11 cellular contexts compared by ENCODE assay signal in the genomic region with DNA sequence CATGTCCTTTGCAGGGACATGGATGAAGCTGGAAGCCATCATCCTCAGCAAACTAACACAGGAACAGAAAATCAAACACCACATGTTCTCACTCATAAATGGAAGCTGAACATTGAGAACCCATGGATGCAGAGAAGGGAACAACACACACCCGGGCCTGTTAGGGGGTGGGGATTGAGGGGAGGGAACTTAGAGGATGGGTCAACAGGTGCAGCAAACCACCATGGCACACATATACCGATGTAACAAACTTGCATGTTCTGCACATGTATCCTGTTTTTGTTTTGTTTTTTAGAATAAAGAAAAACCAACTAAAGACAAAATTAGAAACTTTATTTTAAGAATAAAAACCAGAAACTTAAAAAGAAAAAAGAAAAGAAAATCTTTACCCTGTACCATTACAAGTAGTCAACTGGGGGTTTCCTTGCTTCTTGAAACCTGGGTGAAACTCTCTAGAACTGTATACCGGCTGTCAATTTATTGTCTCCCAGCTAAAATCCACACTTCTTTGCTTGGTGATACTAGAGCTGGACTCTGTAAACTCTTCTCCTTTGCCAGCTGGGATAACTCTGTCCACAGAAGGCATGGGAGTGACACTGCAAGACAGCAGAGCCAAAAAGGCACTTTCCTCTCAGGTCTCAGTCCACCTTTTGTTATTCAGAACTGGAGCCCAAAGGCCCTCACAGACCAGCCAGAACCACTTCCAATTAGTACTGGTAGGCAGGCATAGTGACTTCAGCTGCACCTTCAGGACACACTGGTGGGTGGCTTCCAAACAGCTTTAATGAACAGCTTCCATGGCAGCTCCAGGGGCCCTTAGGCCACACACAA. TPM values are rescaled to one million over a fixed set of nuclear protein-coding genes. Genes with fewer than 3 reads are reported as not detected.
A peak's percentile ranks its signal among the peaks of the same experiment; 100 is the strongest.
DNase-seq lines count a peak whose midpoint lies in the region; ATAC-seq and TF ChIP-seq lines count a peak whose summit lies in the region.
"Had no signal": no experiment of that assay in that cellular context is flagged by ENCODE, and none has a peak within 500 bp of the region (broad histone marks: within the 10 kb centered on the region; RNA-seq: fewer than 3 reads in every experiment).

No MANE protein-coding gene starts in this region.

- intact Hi-C loops in activated CD4-positive, alpha-beta T cell treated with anti-CD3 and anti-CD28 coated beads, Interleukin-2, amount 10 ng/mL, durations not matched to agents 24 days and 14 days (cut with micrococcal nuclease) = no loop called here

- no peaks in the 10 kb centered on the region for H3K9me2 ChIP-seq in DOHH2 (replicated peaks; ENCODE audit: control insufficient read depth, low read length)

- H3K4me3 Mint-ChIP-seq in activated CD4-positive, alpha-beta T cell treated with anti-CD3 and anti-CD28 coated beads, Interleukin-2, amount 10 ng/mL, durations not matched to agents 24 days and 14 days = no peak overlapping the region
- H3K4me3 Mint-ChIP-seq: brain had no signal

- no peak overlapping the region for H3K27ac Mint-ChIP-seq in activated CD4-positive, alpha-beta T cell treated with anti-CD3 and anti-CD28 coated beads, Interleukin-2, amount 10 ng/mL, durations not matched to agents 24 days and 14 days

- DNase-seq in tibial nerve (ENCODE audit: low spot score in 2 of 2) (no peak), NCI-H748 (lab: John Stamatoyannopoulos, UW; ENCODE audit: unreplicated experiment) (no peak), nucleus accumbens (lab: John Stamatoyannopoulos, UW) (no peak)
- DNase-seq in activated CD4-positive, alpha-beta T cell treated with anti-CD3 and anti-CD28 coated beads, Interleukin-2, amount 10 ng/mL, durations not matched to agents 24 days and 14 days = no peak
- DNase-seq: NCI-H524 treated with DMSO at 0.1 percent for 48 hours, sigmoid colon had no signal

- TF ChIP-seq CTCF in DOHH2 (IDR thresholded peaks at IDR 0.05; ENCODE audit: low read depth, low read length, poor library complexity, severe bottlenecking) (no peak), tibial nerve (IDR thresholded peaks at IDR 0.05) (no peak)

- ATAC-seq in GM19035 (IDR thresholded peaks at IDR 0.05; ENCODE audit: unreplicated experiment) (peak; percentile 56), HG02642 (IDR thresholded peaks at IDR 0.05; ENCODE audit: poor library complexity, unreplicated experiment) (peak; percentile 60), HG03520 (IDR thresholded peaks at IDR 0.05; ENCODE audit: unreplicated experiment) (peak; percentile 39)

- H3F3A ChIP-seq in DOHH2 (ENCODE audit: control insufficient read depth, insufficient read depth) = peaks cover 13% of the 10 kb centered on the region; the same call in 1 of the 2 replicates

- peaks cover 26% of the 10 kb centered on the region for H3K4me1 Mint-ChIP-seq in activated CD4-positive, alpha-beta T cell treated with anti-CD3 and anti-CD28 coated beads, Interleukin-2, amount 10 ng/mL, durations not matched to agents 24 days and 14 days

- H3K27ac ChIP-seq in DOHH2 (ENCODE audit: low read depth, low read length) (no peak overlapping the region), tibial nerve (no peak overlapping the region)
- H3K27ac ChIP-seq: sigmoid colon had no signal

- TF ChIP-seq POLR2A in tibial nerve (IDR thresholded peaks at IDR 0.05) = no peak

- no peak for TF ChIP-seq EP300 in tibial nerve (IDR thresholded peaks at IDR 0.05)

- H3K4me2 ChIP-seq in DOHH2 (ENCODE audit: low read length) = peak overlapping the region; percentile 66

- WGBS in tibial nerve, 2 donors = 65 to 84% methylated on average over 3 of the region's 3 CpGs

- H3K79me2 ChIP-seq in DOHH2 (ENCODE audit: control insufficient read depth, low read length) = peaks cover 98% of the 10 kb centered on the region

- H3K36me3 ChIP-seq in DOHH2 (ENCODE audit: control insufficient read depth, low read length) (peaks cover 19% of the 10 kb centered on the region), tibial nerve (no peaks in the 10 kb centered on the region)
- H3K36me3 ChIP-seq: sigmoid colon had no signal

- peaks cover 14% of the 10 kb centered on the region for H3K9me3 Mint-ChIP-seq in activated CD4-positive, alpha-beta T cell treated with anti-CD3 and anti-CD28 coated beads, Interleukin-2, amount 10 ng/mL, durations not matched to agents 24 days and 14 days

- H3K36me3 Mint-ChIP-seq in activated CD4-positive, alpha-beta T cell treated with anti-CD3 and anti-CD28 coated beads, Interleukin-2, amount 10 ng/mL, durations not matched to agents 24 days and 14 days (ENCODE audit: low read depth) = peaks cover 13% of the 10 kb centered on the region

- H3K27me3 Mint-ChIP-seq in activated CD4-positive, alpha-beta T cell treated with anti-CD3 and anti-CD28 coated beads, Interleukin-2, amount 10 ng/mL, durations not matched to agents 24 days and 14 days = no peaks in the 10 kb centered on the region
- H3K27me3 Mint-ChIP-seq: brain had no signal

- no peak overlapping the region for H3K4me3 ChIP-seq in DOHH2 (ENCODE audit: low read length)
- no peak overlapping the region for H3K4me3 ChIP-seq in tibial nerve
- H3K4me3 ChIP-seq: sigmoid colon had no signal

- H3K27me3 ChIP-seq in DOHH2 (ENCODE audit: control insufficient read depth, low read length) (no peaks in the 10 kb centered on the region), tibial nerve (no peaks in the 10 kb centered on the region)
- H3K27me3 ChIP-seq: sigmoid colon had no signal

- H3K9me3 ChIP-seq in DOHH2 (ENCODE audit: control insufficient read depth, insufficient read depth, low read length) (no peaks in the 10 kb centered on the region), tibial nerve (peaks cover 0 to 7% (median 2%) of the 10 kb centered on the region in 4 donors)
- H3K9me3 ChIP-seq: sigmoid colon had no signal

- H3K4me1 ChIP-seq in DOHH2 (ENCODE audit: control insufficient read depth, low read length) (peaks cover 66% of the 10 kb centered on the region), tibial nerve (peaks cover 0 to 19% (median 4%) of the 10 kb centered on the region in 4 donors)
- H3K4me1 ChIP-seq: sigmoid colon had no signal

- no peaks in the 10 kb centered on the region; the same call in 1 of the 2 replicates for H4K20me1 ChIP-seq in DOHH2 (ENCODE audit: control insufficient read depth, insufficient read depth, low read depth, low read length)

RNA-seq across cellular contexts. Expression of a gene that starts 9.0 kb away (rescaled TPM):
- total RNA-seq in tibial nerve = 10 to 100 TPM; 57.3 to 85.2 (median 71.1) TPM
- 34.2 and 35.0 TPM in 2 replicates for total RNA-seq in activated CD4-positive, alpha-beta T cell treated with anti-CD3 and anti-CD28 coated beads, Interleukin-2, amount 10 ng/mL, durations not matched to agents 24 days and 14 days
